1 cellular context compared by ENCODE assay signal in genomic region chr6:109483744-109484075, GRCh38.
TF ChIP-seq lines count a peak whose summit lies in the region.

No MANE protein-coding gene starts in this region.

TF ChIP-seq in K562, 482 proteins besides CTCF, POLR2A, EP300 and RAD21:
- TF ChIP-seq, protein P1, sequence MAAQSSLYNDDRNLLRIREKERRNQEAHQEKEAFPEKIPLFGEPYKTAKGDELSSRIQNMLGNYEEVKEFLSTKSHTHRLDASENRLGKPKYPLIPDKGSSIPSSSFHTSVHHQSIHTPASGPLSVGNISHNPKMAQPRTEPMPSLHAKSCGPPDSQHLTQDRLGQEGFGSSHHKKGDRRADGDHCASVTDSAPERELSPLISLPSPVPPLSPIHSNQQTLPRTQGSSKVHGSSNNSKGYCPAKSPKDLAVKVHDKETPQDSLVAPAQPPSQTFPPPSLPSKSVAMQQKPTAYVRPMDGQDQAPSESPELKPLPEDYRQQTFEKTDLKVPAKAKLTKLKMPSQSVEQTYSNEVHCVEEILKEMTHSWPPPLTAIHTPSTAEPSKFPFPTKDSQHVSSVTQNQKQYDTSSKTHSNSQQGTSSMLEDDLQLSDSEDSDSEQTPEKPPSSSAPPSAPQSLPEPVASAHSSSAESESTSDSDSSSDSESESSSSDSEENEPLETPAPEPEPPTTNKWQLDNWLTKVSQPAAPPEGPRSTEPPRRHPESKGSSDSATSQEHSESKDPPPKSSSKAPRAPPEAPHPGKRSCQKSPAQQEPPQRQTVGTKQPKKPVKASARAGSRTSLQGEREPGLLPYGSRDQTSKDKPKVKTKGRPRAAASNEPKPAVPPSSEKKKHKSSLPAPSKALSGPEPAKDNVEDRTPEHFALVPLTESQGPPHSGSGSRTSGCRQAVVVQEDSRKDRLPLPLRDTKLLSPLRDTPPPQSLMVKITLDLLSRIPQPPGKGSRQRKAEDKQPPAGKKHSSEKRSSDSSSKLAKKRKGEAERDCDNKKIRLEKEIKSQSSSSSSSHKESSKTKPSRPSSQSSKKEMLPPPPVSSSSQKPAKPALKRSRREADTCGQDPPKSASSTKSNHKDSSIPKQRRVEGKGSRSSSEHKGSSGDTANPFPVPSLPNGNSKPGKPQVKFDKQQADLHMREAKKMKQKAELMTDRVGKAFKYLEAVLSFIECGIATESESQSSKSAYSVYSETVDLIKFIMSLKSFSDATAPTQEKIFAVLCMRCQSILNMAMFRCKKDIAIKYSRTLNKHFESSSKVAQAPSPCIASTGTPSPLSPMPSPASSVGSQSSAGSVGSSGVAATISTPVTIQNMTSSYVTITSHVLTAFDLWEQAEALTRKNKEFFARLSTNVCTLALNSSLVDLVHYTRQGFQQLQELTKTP (IDR thresholded peaks at IDR 0.05; ENCODE audit: low read depth in 1 of 2, partially characterized antibody in 2 of 2), result peak in 1 of 2 experiments; percentile 30
- no peak for TF ChIP-seq ZBTB1 (CRISPR knock-in tag; IDR thresholded peaks at IDR 0.05; ENCODE audit: borderline replicate concordance, low read depth)
- 0 out of 2 replicates have a peak, but pooled peaks have one; percentile 38 for TF ChIP-seq ZBTB40 (IDR thresholded peaks at IDR 0.05)
- TF ChIP-seq ZBTB40 (CRISPR knock-in tag; IDR thresholded peaks at IDR 0.05), result no peak
- peak; percentile 2; the same call in 1 of the 2 replicates for TF ChIP-seq FOXA1 (IDR thresholded peaks at IDR 0.05; ENCODE audit: borderline replicate concordance)
- TF ChIP-seq NRF1 (conservative IDR thresholded peaks at IDR 0.05 in 1 of 2, IDR thresholded peaks at IDR 0.05 in 1 of 2), result 0 out of 4 replicates have a peak, but pooled peaks of 1 of the 2 experiments have one; percentile 12
- no peak for TF ChIP-seq ATF1 (CRISPR knock-in tag; IDR thresholded peaks at IDR 0.05)
- TF ChIP-seq ATF1 (tag; IDR thresholded peaks at IDR 0.05), result peak; percentile 42
